Comparison of ENCODE assay signal across 1 cellular context in the genomic region with DNA sequence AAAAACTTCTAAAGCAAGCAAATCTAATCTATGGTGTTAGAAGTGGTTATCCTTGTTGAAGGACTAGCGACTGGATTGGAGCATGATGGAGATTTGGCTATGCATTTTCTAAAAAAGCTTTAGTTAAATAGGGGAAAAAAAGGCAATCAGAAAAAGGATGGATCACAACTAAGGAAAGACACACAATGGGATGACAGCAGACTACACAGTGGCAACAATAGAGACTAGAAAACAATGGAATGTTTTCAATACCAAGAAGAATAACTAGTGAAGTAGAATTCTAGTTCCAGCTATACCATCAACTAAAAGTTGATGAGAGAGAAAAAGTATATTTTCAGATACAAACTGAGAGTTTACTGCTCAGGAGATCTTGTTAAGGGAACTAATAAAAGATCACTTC.
A peak's percentile ranks its signal among the peaks of the same experiment; 100 is the strongest.
TF ChIP-seq lines count a peak whose summit lies in the region.

No MANE protein-coding gene starts in this region.

TF ChIP-seq in HEK293, 187 proteins besides CTCF, POLR2A, EP300 and RAD21:
- TF ChIP-seq, protein P1, sequence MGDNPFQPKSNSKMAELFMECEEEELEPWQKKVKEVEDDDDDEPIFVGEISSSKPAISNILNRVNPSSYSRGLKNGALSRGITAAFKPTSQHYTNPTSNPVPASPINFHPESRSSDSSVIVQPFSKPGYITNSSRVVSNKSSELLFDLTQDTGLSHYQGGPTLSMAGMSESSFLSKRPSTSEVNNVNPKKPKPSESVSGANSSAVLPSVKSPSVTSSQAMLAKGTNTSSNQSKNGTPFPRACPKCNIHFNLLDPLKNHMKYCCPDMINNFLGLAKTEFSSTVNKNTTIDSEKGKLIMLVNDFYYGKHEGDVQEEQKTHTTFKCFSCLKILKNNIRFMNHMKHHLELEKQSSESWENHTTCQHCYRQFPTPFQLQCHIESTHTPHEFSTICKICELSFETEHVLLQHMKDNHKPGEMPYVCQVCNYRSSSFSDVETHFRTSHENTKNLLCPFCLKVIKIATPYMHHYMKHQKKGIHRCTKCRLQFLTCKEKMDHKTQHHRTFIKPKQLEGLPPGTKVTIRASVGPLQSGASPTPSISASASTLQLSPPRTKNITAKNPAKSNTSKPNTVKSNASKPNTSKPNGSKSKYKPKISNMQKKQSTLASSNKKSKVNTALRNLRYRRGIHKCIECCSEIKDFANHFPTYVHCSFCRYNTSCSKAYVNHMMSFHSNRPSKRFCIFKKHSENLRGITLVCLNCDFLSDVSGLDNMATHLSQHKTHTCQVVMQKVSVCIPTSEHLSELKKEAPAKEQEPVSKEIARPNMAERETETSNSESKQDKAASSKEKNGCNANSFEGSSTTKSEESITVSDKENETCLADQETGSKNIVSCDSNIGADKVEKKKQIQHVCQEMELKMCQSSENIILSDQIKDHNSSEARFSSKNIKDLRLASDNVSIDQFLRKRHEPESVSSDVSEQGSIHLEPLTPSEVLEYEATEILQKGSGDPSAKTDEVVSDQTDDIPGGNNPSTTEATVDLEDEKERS (tag by site-specific recombination; IDR thresholded peaks at IDR 0.05), result no peak
- TF ChIP-seq SETDB1 (IDR thresholded peaks at IDR 0.05; ENCODE audit: insufficient read length, low read length) (peak; percentile 94), TRIM28 (IDR thresholded peaks at IDR 0.05; ENCODE audit: borderline replicate concordance, low read length) (peak; percentile 96; the same call in 1 of the 2 replicates)
